In genomic region chr16:57192720-57193486, GRCh38 we compare ENCODE assay signal across 2 cellular contexts.
TF ChIP-seq lines count a peak whose summit lies in the region.

No MANE protein-coding gene starts in this region.

TF ChIP-seq in SK-N-SH, 30 proteins besides CTCF, POLR2A, EP300 and RAD21 (continued from another document):
- TF ChIP-seq PBX3 (IDR thresholded peaks at IDR 0.05) (no peak), TEAD4 (IDR thresholded peaks at IDR 0.05; ENCODE audit: borderline replicate concordance, insufficient read depth) (no peak), RXRA (IDR thresholded peaks at IDR 0.05; ENCODE audit: borderline replicate concordance, low read depth) (no peak), FOXJ3 (CRISPR knock-in tag; IDR thresholded peaks at IDR 0.05) (no peak), JUND (IDR thresholded peaks at IDR 0.05) (no peak), ZBTB33 (IDR thresholded peaks at IDR 0.05; ENCODE audit: borderline replicate concordance, low read depth) (no peak), IRF3 (IDR thresholded peaks at IDR 0.05; ENCODE audit: low read depth, low read length) (no peak), GATA2 (CRISPR knock-in tag; IDR thresholded peaks at IDR 0.05) (no peak), SMC3 (IDR thresholded peaks at IDR 0.05; ENCODE audit: low read depth, low read length) (no peak), TAF1 (IDR thresholded peaks at IDR 0.05; ENCODE audit: borderline replicate concordance, low read depth, low read length) (no peak), MEF2A (IDR thresholded peaks at IDR 0.05; ENCODE audit: borderline replicate concordance, low read depth) (no peak), NFIC (IDR thresholded peaks at IDR 0.05; ENCODE audit: borderline replicate concordance) (no peak), MAX (IDR thresholded peaks at IDR 0.05; ENCODE audit: low read depth) (no peak), NRF1 (IDR thresholded peaks at IDR 0.05; ENCODE audit: low read depth, low read length) (no peak)

TF ChIP-seq in SK-N-SH treated with all-trans-retinoic acid at 6 μM for 48 hours, 23 proteins besides CTCF, POLR2A, EP300 and RAD21 (continued from another document):
- no peak for TF ChIP-seq PATZ1 (CRISPR knock-in tag; IDR thresholded peaks at IDR 0.05; ENCODE audit: borderline replicate concordance)
- TF ChIP-seq PPARA (CRISPR knock-in tag; IDR thresholded peaks at IDR 0.05; ENCODE audit: borderline replicate concordance): no peak
- no peak for TF ChIP-seq ARNTL (CRISPR knock-in tag; IDR thresholded peaks at IDR 0.05; ENCODE audit: borderline replicate concordance, low read depth)
- no peak for TF ChIP-seq BACH2 (CRISPR knock-in tag; IDR thresholded peaks at IDR 0.05; ENCODE audit: borderline replicate concordance)
- TF ChIP-seq ZNF70 (CRISPR knock-in tag; IDR thresholded peaks at IDR 0.05): no peak
- TF ChIP-seq ZNF565 (CRISPR knock-in tag; conservative IDR thresholded peaks at IDR 0.05; ENCODE audit: low read depth): no peak
- TF ChIP-seq RARB (CRISPR knock-in tag; IDR thresholded peaks at IDR 0.05): no peak
- no peak for TF ChIP-seq ZC3H10 (CRISPR knock-in tag; IDR thresholded peaks at IDR 0.05)
